In genomic region chr9:119707228-119707627, GRCh38 we compare ENCODE assay signal across 8 cellular contexts.
"Had no signal": no experiment of that assay in that cellular context is flagged by ENCODE, and none has a peak within 500 bp of the region (broad histone marks: within the 10 kb centered on the region; RNA-seq: fewer than 3 reads in every experiment).

No MANE protein-coding gene starts in this region.

- FAIRE-seq: G401.6, GM12878, GM12891, GM12892, GM18507, GM19239 had no signal

- DNase-seq: GDM1, GF-D8 had no signal

- H3K4me3 ChIP-seq: GM12878 had no signal

- ATAC-seq: GM12878 had no signal
